Comparison of ENCODE assay signal across 17 cellular contexts in genomic region chr10:132600416-132600815, GRCh38.
DNase-seq lines count a peak whose midpoint lies in the region; ATAC-seq and TF ChIP-seq lines count a peak whose summit lies in the region.
"Had no signal": no experiment of that assay in that cellular context is flagged by ENCODE, and none has a peak within 500 bp of the region (broad histone marks: within the 10 kb centered on the region; RNA-seq: fewer than 3 reads in every experiment).

No MANE protein-coding gene starts in this region.

- H3K36me3 Mint-ChIP-seq in endothelial cell (ENCODE audit: low read depth, unreplicated experiment) (peaks cover 25% of the 10 kb centered on the region), memory B cell (peaks cover 26% of the 10 kb centered on the region)
- H3K36me3 Mint-ChIP-seq in activated naive CD8-positive, alpha-beta T cell treated with anti-CD3 and anti-CD28 coated beads for 36 hours, result peaks cover 17% of the 10 kb centered on the region

- DNase-seq in endothelial cell (ENCODE audit: low spot score) (no peak), memory B cell (ENCODE audit: low spot score in 2 of 2) (no peak), NCI-H69 (lab: John Stamatoyannopoulos, UW) (no peak), right lobe of liver (no peak)
- no peak for DNase-seq in activated naive CD8-positive, alpha-beta T cell treated with anti-CD3 and anti-CD28 coated beads for 36 hours
- DNase-seq: AML-193; BE2C; C1 segment of cervical spinal cord; Calu3; CD4-positive, alpha-beta memory T cell; COR-L47; DMS53; DMS79 treated with DMSO at 0.1 percent for 48 hours; GF-D8; GOT3 had no signal

- TF ChIP-seq CTCF in HEK293 (tag by site-specific recombination; IDR thresholded peaks at IDR 0.05) (no peak), endothelial cell (IDR thresholded peaks at IDR 0.05; ENCODE audit: unreplicated experiment) (no peak), right lobe of liver (IDR thresholded peaks at IDR 0.05) (no peak)

- H3K27ac ChIP-seq in HEK293 (ENCODE audit: extremely low read depth, low read depth, low read length) (no peak overlapping the region), right lobe of liver (no peak overlapping the region)

- no peak for TF ChIP-seq POLR2A in right lobe of liver (IDR thresholded peaks at IDR 0.05)

- intact Hi-C loops in right lobe of liver (cut with DNase I), result no loop called here

- WGBS in right lobe of liver (ENCODE audit: insufficient coverage, low coverage, low lambda C conversion rate, missing lambda C conversion rate), result 94% methylated on average over 3 of the region's 3 CpGs

- ATAC-seq in memory B cell (ENCODE audit: low read depth) (no peak), right lobe of liver (no peak)

- H3K36me3 ChIP-seq in HEK293 (ENCODE audit: control insufficient read depth in 2 of 2, insufficient read depth in 1 of 2, low read length in 2 of 2) (no peaks in the 10 kb centered on the region), right lobe of liver (no peaks in the 10 kb centered on the region)
- H3K36me3 ChIP-seq: BE2C, HAP-1 had no signal

- H3K4me1 Mint-ChIP-seq in endothelial cell (ENCODE audit: unreplicated experiment) (peaks cover 4% of the 10 kb centered on the region), memory B cell (peaks cover 44% of the 10 kb centered on the region)
- peaks cover 8% of the 10 kb centered on the region for H3K4me1 Mint-ChIP-seq in activated naive CD8-positive, alpha-beta T cell treated with anti-CD3 and anti-CD28 coated beads for 36 hours

- H3K4me3 ChIP-seq in HEK293 (ENCODE audit: low read depth, low read length) (no peak overlapping the region), right lobe of liver (no peak overlapping the region)
- H3K4me3 ChIP-seq: HAP-1 had no signal

- peak overlapping the region; percentile 54 for H3K4me3 Mint-ChIP-seq in endothelial cell (ENCODE audit: unreplicated experiment)
- H3K4me3 Mint-ChIP-seq in memory B cell, result no peak overlapping the region
- no peak overlapping the region for H3K4me3 Mint-ChIP-seq in activated naive CD8-positive, alpha-beta T cell treated with anti-CD3 and anti-CD28 coated beads for 36 hours

- POLR2A ChIA-PET in HEK293 (lab: Yijun Ruan, JAX), result no interaction called here

- no peak overlapping the region for H3K27ac Mint-ChIP-seq in endothelial cell (ENCODE audit: unreplicated experiment)
- H3K27ac Mint-ChIP-seq in memory B cell, result peak overlapping the region; percentile 60
- H3K27ac Mint-ChIP-seq in activated naive CD8-positive, alpha-beta T cell treated with anti-CD3 and anti-CD28 coated beads for 36 hours, result no peak overlapping the region
- H3K27ac Mint-ChIP-seq: CD4-positive, alpha-beta memory T cell had no signal

- H3K4me1 ChIP-seq in HEK293 (ENCODE audit: control insufficient read depth, insufficient read depth, low read length) (peaks cover 8% of the 10 kb centered on the region; the same call in 1 of the 2 replicates), right lobe of liver (peaks cover 0 to 4% (median 0%) of the 10 kb centered on the region in 4 donors)
- H3K4me1 ChIP-seq: HAP-1 had no signal

- H3K9me3 ChIP-seq in HEK293 (ENCODE audit: control insufficient read depth, insufficient read depth, low read depth, low read length) (no peaks in the 10 kb centered on the region), right lobe of liver (no peaks in the 10 kb centered on the region)
- H3K9me3 ChIP-seq: BE2C had no signal

- peaks cover 13% of the 10 kb centered on the region for H3K9me3 Mint-ChIP-seq in endothelial cell (ENCODE audit: unreplicated experiment)
- H3K9me3 Mint-ChIP-seq in memory B cell, result peaks cover 11% of the 10 kb centered on the region
- peaks cover 15% of the 10 kb centered on the region for H3K9me3 Mint-ChIP-seq in activated naive CD8-positive, alpha-beta T cell treated with anti-CD3 and anti-CD28 coated beads for 36 hours

- H3K27me3 Mint-ChIP-seq in endothelial cell (ENCODE audit: unreplicated experiment) (peaks cover 3% of the 10 kb centered on the region), memory B cell (no peaks in the 10 kb centered on the region)
- H3K27me3 Mint-ChIP-seq in activated naive CD8-positive, alpha-beta T cell treated with anti-CD3 and anti-CD28 coated beads for 36 hours, result no peaks in the 10 kb centered on the region
- H3K27me3 Mint-ChIP-seq: CD4-positive, alpha-beta memory T cell had no signal

- CTCF ChIA-PET in HEK293 (lab: Yijun Ruan, JAX), result no interaction called here

- H3K27me3 ChIP-seq in right lobe of liver, result no peaks in the 10 kb centered on the region
- H3K27me3 ChIP-seq: BE2C had no signal

TF ChIP-seq in HEK293, 187 proteins besides CTCF, POLR2A, EP300 and RAD21:
- peak; percentile 98 for TF ChIP-seq ZNF707 (tag by site-specific recombination; IDR thresholded peaks at IDR 0.05)
- TF ChIP-seq, protein P1, sequence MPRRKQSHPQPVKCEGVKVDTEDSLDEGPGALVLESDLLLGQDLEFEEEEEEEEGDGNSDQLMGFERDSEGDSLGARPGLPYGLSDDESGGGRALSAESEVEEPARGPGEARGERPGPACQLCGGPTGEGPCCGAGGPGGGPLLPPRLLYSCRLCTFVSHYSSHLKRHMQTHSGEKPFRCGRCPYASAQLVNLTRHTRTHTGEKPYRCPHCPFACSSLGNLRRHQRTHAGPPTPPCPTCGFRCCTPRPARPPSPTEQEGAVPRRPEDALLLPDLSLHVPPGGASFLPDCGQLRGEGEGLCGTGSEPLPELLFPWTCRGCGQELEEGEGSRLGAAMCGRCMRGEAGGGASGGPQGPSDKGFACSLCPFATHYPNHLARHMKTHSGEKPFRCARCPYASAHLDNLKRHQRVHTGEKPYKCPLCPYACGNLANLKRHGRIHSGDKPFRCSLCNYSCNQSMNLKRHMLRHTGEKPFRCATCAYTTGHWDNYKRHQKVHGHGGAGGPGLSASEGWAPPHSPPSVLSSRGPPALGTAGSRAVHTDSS (tag by site-specific recombination; IDR thresholded peaks at IDR 0.05), result no peak
